In the genomic region with DNA sequence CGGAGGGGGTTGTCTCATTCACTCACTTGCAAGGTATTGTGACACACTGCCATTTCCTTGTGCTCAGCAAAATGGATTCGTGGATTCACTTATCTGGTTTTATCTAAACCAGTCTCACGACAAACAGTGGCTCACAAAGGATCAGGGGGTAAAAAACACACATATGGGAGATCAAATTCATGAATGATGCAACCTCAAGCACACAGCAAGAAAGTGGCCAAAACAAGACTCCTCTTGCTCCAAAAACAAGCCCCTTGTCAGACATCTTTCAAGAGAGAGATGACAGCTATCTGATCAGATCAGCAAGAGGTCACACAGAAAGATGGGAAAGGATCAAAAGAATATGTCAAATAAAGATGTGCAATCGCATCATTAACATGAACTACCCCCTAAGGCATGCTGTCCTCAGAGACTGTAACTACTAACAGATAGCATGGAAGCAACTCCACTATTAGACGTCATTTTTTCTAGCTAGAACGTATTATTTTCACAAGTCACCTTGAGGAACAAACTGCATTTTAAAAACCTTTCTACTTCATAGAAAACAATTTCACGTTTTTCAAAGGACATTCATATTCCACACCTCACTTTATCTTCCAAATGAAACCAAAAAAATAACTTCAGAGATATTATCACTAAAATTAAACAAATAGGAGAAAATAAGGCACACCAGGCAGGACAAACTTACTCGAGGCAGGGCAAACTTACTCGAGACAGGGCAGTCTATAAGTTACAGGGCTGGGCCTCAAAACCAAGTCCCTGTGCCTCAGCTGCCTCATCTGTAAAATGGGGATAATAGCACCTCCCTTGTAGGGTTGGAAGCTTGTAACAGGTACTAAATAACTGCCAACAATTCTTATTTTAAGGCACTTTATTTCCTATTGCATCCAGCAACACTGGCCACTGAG, we compare ENCODE assay signal across 1 cellular context.
TF ChIP-seq lines count a peak whose summit lies in the region.

No MANE protein-coding gene starts in this region.

TF ChIP-seq in WTC11, 78 proteins besides CTCF, POLR2A, EP300 and RAD21 (continued from another document):
- TF ChIP-seq, protein P1, sequence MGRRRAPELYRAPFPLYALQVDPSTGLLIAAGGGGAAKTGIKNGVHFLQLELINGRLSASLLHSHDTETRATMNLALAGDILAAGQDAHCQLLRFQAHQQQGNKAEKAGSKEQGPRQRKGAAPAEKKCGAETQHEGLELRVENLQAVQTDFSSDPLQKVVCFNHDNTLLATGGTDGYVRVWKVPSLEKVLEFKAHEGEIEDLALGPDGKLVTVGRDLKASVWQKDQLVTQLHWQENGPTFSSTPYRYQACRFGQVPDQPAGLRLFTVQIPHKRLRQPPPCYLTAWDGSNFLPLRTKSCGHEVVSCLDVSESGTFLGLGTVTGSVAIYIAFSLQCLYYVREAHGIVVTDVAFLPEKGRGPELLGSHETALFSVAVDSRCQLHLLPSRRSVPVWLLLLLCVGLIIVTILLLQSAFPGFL (CRISPR knock-in tag; IDR thresholded peaks at IDR 0.05; ENCODE audit: borderline replicate concordance), result no peak
- TF ChIP-seq TCF7 (CRISPR knock-in tag; IDR thresholded peaks at IDR 0.05; ENCODE audit: low read depth), result no peak
- TF ChIP-seq RELA (CRISPR knock-in tag; IDR thresholded peaks at IDR 0.05; ENCODE audit: borderline replicate concordance), result no peak
